In genomic region chr6:79672631-79673065, GRCh38 we compare ENCODE assay signal across 1 cellular context.
TF ChIP-seq lines count a peak whose summit lies in the region.

No MANE protein-coding gene starts in this region.

TF ChIP-seq in HepG2, 621 proteins besides CTCF, POLR2A, EP300 and RAD21 (continued from another document and continues in another):
- no peak for TF ChIP-seq ZBTB4 (CRISPR knock-in tag; IDR thresholded peaks at IDR 0.05; ENCODE audit: borderline replicate concordance)
- TF ChIP-seq ZBTB44 (CRISPR knock-in tag; IDR thresholded peaks at IDR 0.05), result no peak
- no peak for TF ChIP-seq ZNF780A (CRISPR knock-in tag; IDR thresholded peaks at IDR 0.05)
- no peak for TF ChIP-seq ZIK1 (CRISPR knock-in tag; IDR thresholded peaks at IDR 0.05; ENCODE audit: borderline replicate concordance, low read depth)
- no peak for TF ChIP-seq KIAA2018 (CRISPR knock-in tag; IDR thresholded peaks at IDR 0.05; ENCODE audit: borderline replicate concordance)
- TF ChIP-seq GABPA (IDR thresholded peaks at IDR 0.05; ENCODE audit: low read depth, low read length), result no peak
- no peak for TF ChIP-seq GABPA (CRISPR knock-in tag; IDR thresholded peaks at IDR 0.05; ENCODE audit: low read depth)
- no peak for TF ChIP-seq ZNF557 (CRISPR knock-in tag; IDR thresholded peaks at IDR 0.05)
- TF ChIP-seq ZMAT3 (CRISPR knock-in tag; conservative IDR thresholded peaks at IDR 0.05), result no peak
- 0 out of 2 replicates have a peak, but pooled peaks have one; percentile 24 for TF ChIP-seq ZNF503 (CRISPR knock-in tag; IDR thresholded peaks at IDR 0.05)
- no peak for TF ChIP-seq ZNF225 (CRISPR knock-in tag; IDR thresholded peaks at IDR 0.05)
- TF ChIP-seq MNT (IDR thresholded peaks at IDR 0.05), result no peak
- TF ChIP-seq ZBTB21 (CRISPR knock-in tag; IDR thresholded peaks at IDR 0.05), result no peak
- TF ChIP-seq ARNTL (CRISPR knock-in tag; IDR thresholded peaks at IDR 0.05), result no peak
- no peak for TF ChIP-seq NR1H2 (CRISPR knock-in tag; IDR thresholded peaks at IDR 0.05; ENCODE audit: borderline replicate concordance, low read depth)
- TF ChIP-seq ARID4A (CRISPR knock-in tag; IDR thresholded peaks at IDR 0.05; ENCODE audit: borderline replicate concordance), result no peak
- no peak for TF ChIP-seq KLF12 (CRISPR knock-in tag; IDR thresholded peaks at IDR 0.05; ENCODE audit: borderline replicate concordance)
- TF ChIP-seq ZNF337 (CRISPR knock-in tag; IDR thresholded peaks at IDR 0.05; ENCODE audit: borderline replicate concordance, low read depth), result no peak
- no peak for TF ChIP-seq ZKSCAN1 (IDR thresholded peaks at IDR 0.05; ENCODE audit: low read length)
